8 cellular contexts compared by ENCODE assay signal in the genomic region with DNA sequence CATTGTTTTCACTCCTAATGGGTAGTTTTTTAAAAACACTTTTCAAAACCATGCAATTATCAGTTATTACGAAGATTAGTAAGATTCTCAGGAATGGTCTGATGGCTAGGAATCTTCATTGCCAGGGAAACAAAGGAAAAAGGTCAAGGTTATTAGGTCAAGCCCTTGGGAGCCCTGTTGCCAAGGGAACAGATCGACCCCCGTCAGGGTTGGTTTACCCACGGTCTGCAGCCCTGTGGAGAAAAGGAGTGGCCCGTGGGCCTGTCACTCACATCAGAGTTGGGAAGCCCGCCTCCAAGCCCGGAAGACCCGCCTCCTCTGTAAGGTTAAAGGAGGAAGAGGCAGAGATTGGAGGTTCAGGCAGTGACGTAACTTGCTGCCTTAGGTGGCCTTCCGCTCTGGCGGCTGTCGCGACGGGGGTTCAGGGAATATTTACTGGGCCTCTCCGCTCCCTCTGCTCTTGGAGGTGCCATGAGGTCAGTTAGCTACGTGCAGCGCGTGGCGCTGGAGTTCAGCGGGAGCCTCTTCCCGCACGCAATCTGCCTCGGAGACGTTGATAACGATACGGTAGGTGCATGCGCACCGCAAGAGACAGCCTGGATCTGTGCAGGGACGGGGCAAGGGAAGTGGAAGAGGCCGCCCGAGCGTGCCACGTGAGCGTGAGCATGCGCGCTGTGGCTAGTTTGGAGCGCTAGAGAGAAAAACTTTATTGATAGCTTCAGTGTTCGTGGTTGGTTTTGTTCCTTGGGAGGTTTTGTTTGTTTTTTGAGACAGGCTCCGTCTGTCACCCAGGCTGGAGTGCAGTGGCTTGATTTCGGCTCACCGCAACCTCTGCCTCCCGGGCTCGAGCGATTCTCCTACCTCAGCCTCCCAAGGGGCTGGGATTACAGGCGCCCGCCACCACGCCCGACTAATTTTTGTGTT. TPM values are rescaled to one million over a fixed set of nuclear protein-coding genes. Genes with fewer than 3 reads are reported as not detected.
DNase-seq lines count a peak whose midpoint lies in the region; ATAC-seq and TF ChIP-seq lines count a peak whose summit lies in the region.

A gene (plus strand): TSS at position 379 of the 924 bp plus-strand sequence. CDS start 93 bp downstream, at position 472.

- peak within 1 kb of the TSS; percentile 81 for H3K4me2 ChIP-seq in neural progenitor cell

- peak within 1 kb of the TSS; percentile 100 for H3K27ac Mint-ChIP-seq in neural progenitor cell

- H3K27me3 ChIP-seq in foreskin keratinocyte, result no peaks in the 10 kb centered on the region
- no peaks in the 10 kb centered on the region for H3K27me3 ChIP-seq in neural progenitor cell

- H3F3A ChIP-seq in neural progenitor cell (ENCODE audit: low read depth), result peaks cover 13% of the 10 kb centered on the region

- peaks cover 7% of the 10 kb centered on the region for H3K36me3 Mint-ChIP-seq in neural progenitor cell

- H3K79me2 ChIP-seq in neural progenitor cell (ENCODE audit: low read depth), result peaks cover 27% of the 10 kb centered on the region

- peak within 1 kb of the TSS; percentile 90 for H2AFZ ChIP-seq in neural progenitor cell (replicated peaks)

- POLR2A ChIA-PET in HEK293T (lab: Yijun Ruan, JAX), result interaction anchor here (0.6 to 2.9 kb wide), 10 partner anchors 8 to 33 kb away, joined by 3 to 11 read pairs (median 4); a partner anchor contains a TSS

- CTCF ChIA-PET in HEK293T (lab: Yijun Ruan, JAX), result interaction anchor here (1.5 to 2.1 kb wide), 2 partner anchors 29 to 73 kb away, joined by 3 to 8 read pairs; no protein-coding TSS in a partner anchor

- in situ Hi-C loops in SK-MEL-5 (cut with HindIII; ENCODE audit: low pct_unique_long_range_greater_than_20kb, low sequenced_read_pairs), result no loop called here

- peak; percentile 97 for DNase-seq in GM03348 (ENCODE audit: low spot score)
- DNase-seq in HEK293T (ENCODE audit: extremely low spot score), result peak; percentile 94
- DNase-seq in MV-4-11 (lab: John Stamatoyannopoulos, UW), result peak; percentile 99
- DNase-seq in SK-MEL-5 (ENCODE audit: low read depth, low spot score), result peak; percentile 99
- peak; percentile 98 for DNase-seq in activated naive CD4-positive, alpha-beta T cell treated with Interleukin-2 at 50 U/mL for 16 hours
- peak; percentile 97 to 98 for DNase-seq in foreskin keratinocyte
- DNase-seq in neural progenitor cell (ENCODE audit: low spot score), result peak; percentile 99
- peak; percentile 99 for DNase-seq in stromal cell of bone marrow (ENCODE audit: low read depth)

- H3K4me1 ChIP-seq in foreskin keratinocyte (peaks cover 6% of the 10 kb centered on the region), neural progenitor cell (no peaks in the 10 kb centered on the region)

- peak within 1 kb of the TSS; percentile 69 for H3K9ac ChIP-seq in neural progenitor cell

- TF ChIP-seq CTCF in foreskin keratinocyte (conservative IDR thresholded peaks at IDR 0.05), result peak; percentile 2
- TF ChIP-seq CTCF in neural progenitor cell (IDR thresholded peaks at IDR 0.05), result no peak

- peaks cover 5% of the 10 kb centered on the region for H4K20me1 ChIP-seq in neural progenitor cell (ENCODE audit: low read depth)

- peak within 1 kb of the TSS; percentile 69 for H3K4me3 ChIP-seq in neural progenitor cell

- H3K36me3 ChIP-seq in neural progenitor cell, result no peaks in the 10 kb centered on the region

- H3K9me3 ChIP-seq in neural progenitor cell (ENCODE audit: low read depth), result no peaks in the 10 kb centered on the region

- no peaks in the 10 kb centered on the region for H3K9me3 Mint-ChIP-seq in neural progenitor cell

- H3K4me3 Mint-ChIP-seq in neural progenitor cell, result peak within 1 kb of the TSS; percentile 100

- H3K27ac ChIP-seq in foreskin keratinocyte (peak within 1 kb of the TSS; percentile 80), neural progenitor cell (peak within 1 kb of the TSS; percentile 74)

- peak; percentile 96 for ATAC-seq in foreskin keratinocyte

- H3K27me3 Mint-ChIP-seq in neural progenitor cell (ENCODE audit: insufficient read depth, low read depth), result no peaks in the 10 kb centered on the region

- peaks cover 19% of the 10 kb centered on the region for H3K4me1 Mint-ChIP-seq in neural progenitor cell

TF ChIP-seq in HEK293T, 16 proteins besides CTCF, POLR2A, EP300 and RAD21:
- TF ChIP-seq LEF1 (IDR thresholded peaks at IDR 0.05; ENCODE audit: borderline replicate concordance), result no peak
- TF ChIP-seq L3MBTL2 (conservative IDR thresholded peaks at IDR 0.05), result peak; percentile 95
- TF ChIP-seq ZNF384 (IDR thresholded peaks at IDR 0.05), result peak; percentile 78; the same call in 1 of the 2 replicates
- TF ChIP-seq SUZ12 (IDR thresholded peaks at IDR 0.05), result no peak
- TF ChIP-seq CTBP1 (IDR thresholded peaks at IDR 0.05; ENCODE audit: borderline replicate concordance), result no peak
- peak; percentile 88 for TF ChIP-seq ELF4 (IDR thresholded peaks at IDR 0.05)
- TF ChIP-seq, protein P1, sequence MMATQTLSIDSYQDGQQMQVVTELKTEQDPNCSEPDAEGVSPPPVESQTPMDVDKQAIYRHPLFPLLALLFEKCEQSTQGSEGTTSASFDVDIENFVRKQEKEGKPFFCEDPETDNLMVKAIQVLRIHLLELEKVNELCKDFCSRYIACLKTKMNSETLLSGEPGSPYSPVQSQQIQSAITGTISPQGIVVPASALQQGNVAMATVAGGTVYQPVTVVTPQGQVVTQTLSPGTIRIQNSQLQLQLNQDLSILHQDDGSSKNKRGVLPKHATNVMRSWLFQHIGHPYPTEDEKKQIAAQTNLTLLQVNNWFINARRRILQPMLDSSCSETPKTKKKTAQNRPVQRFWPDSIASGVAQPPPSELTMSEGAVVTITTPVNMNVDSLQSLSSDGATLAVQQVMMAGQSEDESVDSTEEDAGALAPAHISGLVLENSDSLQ (IDR thresholded peaks at IDR 0.05), result peak; percentile 100
- 0 out of 2 replicates have a peak, but pooled peaks have one; percentile 52 for TF ChIP-seq ARNT (IDR thresholded peaks at IDR 0.05)
TF ChIP-seq in HEK293T: peak in this region for 5.

RNA-seq across cellular contexts. Expression of the gene that starts here (rescaled TPM):
- total RNA-seq in SK-MEL-5 (2014; rRNA removed; shearing (Covaris generic)), result 20.7 and 23.4 TPM in 2 replicates
- 24.6 and 34.9 TPM in 2 replicates for polyA plus RNA-seq in SK-MEL-5 (2015; cell fraction: cytosol; rRNA removed)
- polyA plus RNA-seq in SK-MEL-5 (2015; cell fraction: nucleus; rRNA removed), result 69.5 and 78.8 TPM in 2 replicates
- total RNA-seq in foreskin keratinocyte (18.4 and 20.2 TPM in 2 replicates), neural progenitor cell (ENCODE audit: low replicate concordance) (12.0 and 24.0 TPM in 2 replicates)
- 14.5 and 17.2 TPM in 2 replicates for polyA plus RNA-seq in foreskin keratinocyte

Comparison
In these comparisons a context has a peak if more than half of its experiments do, and no peak if none do; other contexts are left out.
1. Peak in every context shown above with its lines: DNase-seq, ATAC-seq, H3K4me3 ChIP-seq and H3K27ac ChIP-seq.